Comparison of ENCODE assay signal across 8 cellular contexts in genomic region chr11:12862761-12863469, GRCh38.
DNase-seq lines count a peak whose midpoint lies in the region; ATAC-seq and TF ChIP-seq lines count a peak whose summit lies in the region.

No MANE protein-coding gene starts in this region.

- DNase-seq in NCI-H2171 treated with DMSO at 0.1 percent for 48 hours (lab: John Stamatoyannopoulos, UW) (peak; percentile 30), NCI-H2171 (lab: John Stamatoyannopoulos, UW) (no peak), dorsolateral prefrontal cortex (peak in 8 of 10 donors; percentile 28 to 63 (median 57)), lower lobe of right lung (no peak), activated gamma-delta T cell (lab: John Stamatoyannopoulos, UW) (no peak), DMS53 (lab: John Stamatoyannopoulos, UW) (no peak)

- TF ChIP-seq CTCF in dorsolateral prefrontal cortex (IDR thresholded peaks at IDR 0.05 in 54 of 56, conservative IDR thresholded peaks at IDR 0.05 in 2 of 56; ENCODE audit: low read depth in 1 of 56, partially characterized antibody in 56 of 56) = no peak
- TF ChIP-seq CTCF in lower lobe of right lung (IDR thresholded peaks at IDR 0.05) = no peak

- WGBS in urinary bladder = 16% methylated on average over 11 of the region's 11 CpGs

- H3K36me3 ChIP-seq in lower lobe of right lung (no peaks in the 10 kb centered on the region), urinary bladder (ENCODE audit: insufficient read depth) (no peaks in the 10 kb centered on the region)

- H3K9me3 ChIP-seq in lower lobe of right lung = no peaks in the 10 kb centered on the region

- H3K4me3 ChIP-seq in dorsolateral prefrontal cortex (peak overlapping the region in 42 of 59 donors; percentile 0 to 54 (median 30)), lower lobe of right lung (no peak overlapping the region), urinary bladder (ENCODE audit: low read depth, low read length) (no peak overlapping the region)

- ATAC-seq in lower lobe of right lung = peak in 1 of 2 donors; percentile 24
- no peak for ATAC-seq in HG03039 (IDR thresholded peaks at IDR 0.05; ENCODE audit: unreplicated experiment)

- H3K4me1 ChIP-seq in lower lobe of right lung (peaks cover 5% of the 10 kb centered on the region), urinary bladder (ENCODE audit: insufficient read depth) (no peaks in the 10 kb centered on the region)

- peak overlapping the region in 46 of 59 donors; percentile 2 to 78 (median 53) for H3K27ac ChIP-seq in dorsolateral prefrontal cortex
- H3K27ac ChIP-seq in lower lobe of right lung = peak overlapping the region; percentile 5
- H3K27ac ChIP-seq in urinary bladder (ENCODE audit: low read depth) = peak overlapping the region; percentile 77

- intact Hi-C loops in dorsolateral prefrontal cortex (cut with DNase I) (no loop called here), lower lobe of right lung (cut with DNase I) (no loop called here)

- no peaks in the 10 kb centered on the region for H3K27me3 ChIP-seq in dorsolateral prefrontal cortex
- H3K27me3 ChIP-seq in lower lobe of right lung (ENCODE audit: low read depth) = no peaks in the 10 kb centered on the region

Comparison
In these comparisons a context has a peak if more than half of its experiments do, and no peak if none do; other contexts are left out.
1. DNase-seq: peak in NCI-H2171 treated with DMSO at 0.1 percent for 48 hours (single experiment) and dorsolateral prefrontal cortex (8 of 10); none in NCI-H2171 (single experiment), lower lobe of right lung (single experiment), activated gamma-delta T cell (single experiment) and DMS53 (single experiment).
2. H3K27ac ChIP-seq: peak in every context shown above with its lines; median percentile 77 in urinary bladder; 53 in dorsolateral prefrontal cortex; 5 in lower lobe of right lung.
3. H3K4me3 ChIP-seq: peak in dorsolateral prefrontal cortex (42 of 59); none in lower lobe of right lung (single experiment) and urinary bladder (single experiment).